In the genomic region with DNA sequence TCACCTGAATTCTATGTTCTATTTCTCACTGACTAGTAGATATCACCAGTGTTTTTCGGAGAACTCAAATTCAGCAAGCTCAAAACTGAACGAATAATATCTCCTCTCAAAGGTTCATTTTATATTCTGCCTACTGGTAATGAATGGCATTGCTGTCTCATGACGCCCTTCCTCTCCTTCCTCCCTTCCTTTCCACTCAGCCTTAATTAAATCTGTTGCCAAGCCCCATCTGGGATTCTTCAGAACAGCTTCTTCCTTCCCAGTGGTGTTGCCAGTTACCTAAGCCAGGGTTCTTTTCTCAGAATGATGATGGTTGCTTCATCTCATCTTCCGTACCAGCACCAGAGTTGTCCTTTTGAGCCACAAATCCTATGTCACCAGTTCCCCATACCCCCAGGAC, we compare ENCODE assay signal across 21 cellular contexts.
"Had no signal": no experiment of that assay in that cellular context is flagged by ENCODE, and none has a peak within 500 bp of the region (broad histone marks: within the 10 kb centered on the region; RNA-seq: fewer than 3 reads in every experiment).

No MANE protein-coding gene starts in this region.

- DNase-seq: activated CD4-positive, alpha-beta T cell treated with anti-CD3 and anti-CD28 coated beads for 4 hours; activated CD4-positive, alpha-beta T cell treated with anti-CD3 and anti-CD28 coated beads, Interleukin-2, amount 50 U/mL, for 48 hours; activated CD4-positive, CD25-positive, alpha-beta regulatory T cell; activated gamma-delta T cell treated with Interleukin-2 at 50 U/mL for 16 hours; adrenal gland; central memory CD4-positive, alpha-beta T cell; colonic mucosa; hippocampal formation; left ventricle myocardium inferior; naive thymus-derived CD8-positive, alpha-beta T cell; ovary; stimulated activated CD4-positive, alpha-beta T cell treated with anti-CD3 and anti-CD28 coated beads, Interleukin-4, amount 100 ng/mL, for 24 hours; stimulated activated naive CD8-positive, alpha-beta T cell treated with anti-CD3 and anti-CD28 coated beads, Interleukin-15, Interleukin-2, amounts not matched to agents 100 U/mL and 50 U/mL, for 24 hours; upper lobe of right lung had no signal

- H3K4me1 ChIP-seq: adrenal gland, colonic mucosa, left ventricle myocardium inferior, prostate gland, right atrium auricular region, upper lobe of right lung had no signal

- H3K27me3 Mint-ChIP-seq: activated naive CD8-positive, alpha-beta T cell; naive thymus-derived CD8-positive, alpha-beta T cell had no signal

- ATAC-seq: naive thymus-derived CD8-positive, alpha-beta T cell; stimulated activated naive CD8-positive, alpha-beta T cell treated with anti-CD3 and anti-CD28 coated beads, Interleukin-15, Interleukin-2, amounts not matched to agents 100 U/mL and 50 U/mL, for 24 hours; upper lobe of right lung had no signal

- H3K27ac Mint-ChIP-seq: activated naive CD8-positive, alpha-beta T cell; activated T-helper 1 cell treated with anti-CD3 and anti-CD28 coated beads, Interleukin-12 subunit alpha, Interleukin-12 subunit beta, Interleukin-2, Interleukin-4 antibody, amounts not matched to agents 30 ng/mL and 10 ng/mL and 1 ng/mL, durations not matched to agents 14 hours and 24 hours and 36 hours; mesothelial cell of epicardium; T-helper 1 cell treated with Interleukin-12 subunit alpha and Interleukin-12 subunit beta and Interleukin-4 antibody, amounts not matched to agents 30 μg/mL and 1 μg/mL, for 36 hours had no signal

- H3K4me3 Mint-ChIP-seq: activated naive CD8-positive, alpha-beta T cell; activated T-helper 1 cell treated with anti-CD3 and anti-CD28 coated beads, Interleukin-12 subunit alpha, Interleukin-12 subunit beta, Interleukin-2, Interleukin-4 antibody, amounts not matched to agents 30 ng/mL and 10 ng/mL and 1 ng/mL, durations not matched to agents 14 hours and 24 hours and 36 hours; mesothelial cell of epicardium; naive thymus-derived CD8-positive, alpha-beta T cell; T-helper 1 cell treated with Interleukin-12 subunit alpha and Interleukin-12 subunit beta and Interleukin-4 antibody, amounts not matched to agents 30 μg/mL and 1 μg/mL, for 36 hours had no signal

- H3K4me3 ChIP-seq: adrenal gland, colonic mucosa, left ventricle myocardium inferior, ovary, prostate gland, right atrium auricular region, upper lobe of right lung had no signal

- H3K9me3 Mint-ChIP-seq: activated T-helper 1 cell treated with anti-CD3 and anti-CD28 coated beads, Interleukin-12 subunit alpha, Interleukin-12 subunit beta, Interleukin-2, Interleukin-4 antibody, amounts not matched to agents 30 ng/mL and 10 ng/mL and 1 ng/mL, durations not matched to agents 14 hours and 24 hours and 36 hours; T-helper 1 cell treated with Interleukin-12 subunit alpha and Interleukin-12 subunit beta and Interleukin-4 antibody, amounts not matched to agents 30 μg/mL and 1 μg/mL, for 36 hours had no signal

- H3K27ac ChIP-seq: adrenal gland, colonic mucosa, left ventricle myocardium inferior, neutrophil, ovary, prostate gland, right atrium auricular region, upper lobe of right lung had no signal

- H3K36me3 ChIP-seq: adrenal gland, colonic mucosa, ovary, prostate gland had no signal

- H3K27me3 ChIP-seq: adrenal gland, colonic mucosa, neutrophil, ovary, right atrium auricular region, upper lobe of right lung had no signal

- H3K9me3 ChIP-seq: adrenal gland, colonic mucosa, left ventricle myocardium inferior, neutrophil, ovary, prostate gland, right atrium auricular region, upper lobe of right lung had no signal
